ENCODE assay signal across 8 cellular contexts in genomic region chr1:231419738-231420298, GRCh38. TPM values are rescaled to one million over a fixed set of nuclear protein-coding genes. Genes with fewer than 3 reads are reported as not detected.
A peak's percentile ranks its signal among the peaks of the same experiment; 100 is the strongest.
DNase-seq lines count a peak whose midpoint lies in the region; ATAC-seq, FAIRE-seq and TF ChIP-seq lines count a peak whose summit lies in the region.

No MANE protein-coding gene starts in this region.

- in situ Hi-C loops in GM12878 (cut with MboI), result loop anchor here (5.0 kb wide), 1 partner anchor 107 kb away; the partner anchor contains the start of gene TSNAX

- peaks cover 72% of the 10 kb centered on the region for H3K79me2 ChIP-seq in GM12878 (ENCODE audit: control insufficient read depth, insufficient read depth, low read length)

- H3K27ac ChIP-seq in HUES48 (ENCODE audit: low read depth, low read length) (no peak overlapping the region), GM12878 (ENCODE audit: control insufficient read depth, insufficient read depth) (no peak overlapping the region)

- ATAC-seq in GM12878, result no peak
- no peak for ATAC-seq in HG03432 (IDR thresholded peaks at IDR 0.05; ENCODE audit: unreplicated experiment)
- ATAC-seq in HG02610 (IDR thresholded peaks at IDR 0.05; ENCODE audit: unreplicated experiment), result no peak

- under 1% methylated on average over 8 of the region's 8 CpGs for WGBS in GM12878 (ENCODE audit: insufficient coverage, insufficient replicate concordance, low lambda C conversion rate, missing lambda C conversion rate)

- no peaks in the 10 kb centered on the region for H3K27me3 Mint-ChIP-seq in mesothelial cell of epicardium (ENCODE audit: low read depth)

- POLR2A ChIA-PET in GM12878 (lab: Charles Lee), result interaction anchor here (0.8 to 1.4 kb wide), 4 partner anchors 9 to 110 kb away, joined by 3 to 5 read pairs (median 4); no protein-coding TSS in a partner anchor

- H3K36me3 Mint-ChIP-seq in mesothelial cell of epicardium, result no peaks in the 10 kb centered on the region

- peak overlapping the region; percentile 96 for H3K27ac Mint-ChIP-seq in mesothelial cell of epicardium

- no peak for TF ChIP-seq RAD21 in GM12878 (IDR thresholded peaks at IDR 0.05; ENCODE audit: insufficient read depth, low read depth, low read length)

- H3K9me3 Mint-ChIP-seq in mesothelial cell of epicardium, result no peaks in the 10 kb centered on the region

- SMC1A ChIA-PET in GM12878 (lab: Charles Lee; ENCODE audit: uncharacterized antibody, unreplicated experiment), result interaction anchor here (0.8 to 3.0 kb wide), 11 partner anchors 12 to 184 kb away, joined by 3 to 10 read pairs (median 4); no protein-coding TSS in a partner anchor

- no peaks in the 10 kb centered on the region for H3K9me3 ChIP-seq in HUES48 (ENCODE audit: control insufficient read depth, insufficient read depth, low read length)
- H3K9me3 ChIP-seq in GM12878 (replicated peaks; ENCODE audit: control insufficient read depth, insufficient read depth, low read length), result no peaks in the 10 kb centered on the region

- FAIRE-seq in GM12878 (lab: Jason Lieb, UNC), result no peak

- peak overlapping the region; percentile 78 for H3K4me2 ChIP-seq in GM12878 (ENCODE audit: control insufficient read depth, insufficient read depth)

- H3K4me3 Mint-ChIP-seq in mesothelial cell of epicardium, result peak overlapping the region; percentile 75

- peaks cover 12% of the 10 kb centered on the region; the same call in 1 of the 2 replicates for H3K4me1 ChIP-seq in HUES48 (ENCODE audit: control insufficient read depth, insufficient read depth, low read length)
- no peaks in the 10 kb centered on the region for H3K4me1 ChIP-seq in GM12878 (ENCODE audit: control insufficient read depth, insufficient read depth, low read length)

- peak; percentile 17 for DNase-seq in A172 (ENCODE audit: low spot score)
- DNase-seq in GM12878 (ENCODE audit: low read depth, low spot score), result no peak
- DNase-seq in mesothelial cell of epicardium (ENCODE audit: low spot score in 2 of 2, unreplicated experiment in 2 of 2), result no peak
- no peak for DNase-seq in NCI-H2171 (lab: John Stamatoyannopoulos, UW)
- no peak for DNase-seq in NCI-H2196 (lab: John Stamatoyannopoulos, UW; ENCODE audit: unreplicated experiment)

- TF ChIP-seq CTCF in GM12878 (IDR thresholded peaks at IDR 0.05 in 2 of 3, conservative IDR thresholded peaks at IDR 0.05 in 1 of 3; ENCODE audit: control insufficient read depth in 2 of 3, extremely low read depth in 1 of 3, insufficient read depth in 1 of 3, low read depth in 3 of 3, low read length in 3 of 3) (no peak), mesothelial cell of epicardium (IDR thresholded peaks at IDR 0.05; ENCODE audit: unreplicated experiment) (no peak)

- H3K9ac ChIP-seq in HUES48 (ENCODE audit: low read depth, low read length) (no peak overlapping the region), GM12878 (ENCODE audit: control insufficient read depth, insufficient read depth, low read length) (peak overlapping the region; percentile 75; the same call in 1 of the 2 replicates)

- H4K20me1 ChIP-seq in GM12878 (ENCODE audit: control insufficient read depth, insufficient read depth), result peaks cover 7% of the 10 kb centered on the region; the same call in 1 of the 2 replicates

- H3K4me3 ChIP-seq in HUES48 (ENCODE audit: low read depth, low read length) (peak overlapping the region; percentile 87), GM12878 (peak overlapping the region; percentile 92)

- RAD21 ChIA-PET in GM12878 (lab: Charles Lee; ENCODE audit: unreplicated experiment), result interaction anchor here (0.7 to 3.1 kb wide), 7 partner anchors 11 to 138 kb away, joined by 3 to 13 read pairs (median 4); partner anchors contain the start of genes EXOC8 and SPRTN

- TF ChIP-seq EP300 in GM12878 (IDR thresholded peaks at IDR 0.05; ENCODE audit: borderline replicate concordance in 1 of 2, control insufficient read depth in 1 of 2, low read depth in 2 of 2, low read length in 2 of 2), result no peak

- no peaks in the 10 kb centered on the region for H3K36me3 ChIP-seq in HUES48 (ENCODE audit: control insufficient read depth, insufficient read depth, low read length)
- peaks cover 0 to 2% of the 10 kb centered on the region in 2 experiments; a peak in 1 of 4 replicates for H3K36me3 ChIP-seq in GM12878 (ENCODE audit: control insufficient read depth in 2 of 2, insufficient read depth in 2 of 2, low read length in 1 of 2)

- no peak for TF ChIP-seq POLR2A in GM12878 (IDR thresholded peaks at IDR 0.05; ENCODE audit: low read depth, low read length)

- H3K27me3 ChIP-seq in HUES48 (ENCODE audit: control insufficient read depth, insufficient read depth, low read length) (peaks cover 63% of the 10 kb centered on the region), GM12878 (replicated peaks in 1 of 2; ENCODE audit: control insufficient read depth in 2 of 2, insufficient read depth in 2 of 2, low read length in 1 of 2) (no peaks in the 10 kb centered on the region; a peak in 1 of 4 replicates)

- intact Hi-C loops in GM12878 (cut with micrococcal nuclease; ENCODE audit: unreplicated experiment), result loop anchor here (5.0 kb wide), 3 partner anchors 63 to 172 kb away; no protein-coding TSS in a partner anchor

- no TSS peak for BruUV-seq in GM12878 (replicated peaks; lab: Mats Ljungman, UMichigan)

- peaks cover 51% of the 10 kb centered on the region for H3K4me1 Mint-ChIP-seq in mesothelial cell of epicardium

- H2AFZ ChIP-seq in GM12878 (ENCODE audit: control insufficient read depth, low read depth, low read length), result no peak overlapping the region

- CTCF ChIA-PET in GM12878 (lab: Yijun Ruan, JAX), result interaction anchor here (0.7 to 1.8 kb wide), 6 partner anchors 63 to 164 kb away, joined by 3 to 5 read pairs (median 4); no protein-coding TSS in a partner anchor

TF ChIP-seq in GM12878, 131 proteins besides CTCF, POLR2A, EP300 and RAD21:
- TF ChIP-seq YBX1 (IDR thresholded peaks at IDR 0.05) (no peak), RUNX3 (IDR thresholded peaks at IDR 0.05; ENCODE audit: low read length) (peak; percentile 54)
TF ChIP-seq in GM12878: peak in this region for 1.

RNA-seq across cellular contexts. Expression of gene EGLN1, which starts 2.3 kb away (rescaled TPM):
- total RNA-seq in A172 (2014; rRNA removed; shearing (Covaris generic)), result 43.6 and 57.8 TPM in 2 replicates
- total RNA-seq in GM12878 (2013; cell fraction: nucleolus; rRNA removed), result 35.9 and 39.7 TPM in 2 replicates
- total RNA-seq in GM12878 (2014; rRNA removed), result 7.9 and 9.9 TPM in 2 replicates
- total RNA-seq in GM12878 (2014; rRNA removed; fragmentation: Illumina TruSeq; extraction: Trizol), result 12.8 and 14.7 TPM in 2 replicates
- total RNA-seq in GM12878 (2021), result 9.2 and 10.5 TPM in 2 replicates
- polyA plus RNA-seq in GM12878 (2011; ENCODE audit: low read depth), result 10.1 TPM
- polyA plus RNA-seq in GM12878 (2011; rRNA removed), result 46.6 and 88.5 TPM in 2 replicates
- 11.0 and 14.0 TPM in 2 replicates for polyA plus RNA-seq in GM12878 (2011; cell fraction: cytosol; rRNA removed)
- 9.6 and 10.5 TPM in 2 replicates for polyA plus RNA-seq in GM12878 (2011; cell fraction: nucleus; rRNA removed)
- polyA plus RNA-seq in GM12878 (2012), result 24.3 and 32.6 TPM in 2 replicates
- 15.8 and 15.9 TPM in 2 replicates for polyA plus RNA-seq in GM12878 (2014; fragmentation: Illumina TruSeq; extraction: Trizol)
- 1 to 10 TPM; 2.4 to 3.0 TPM for polyA plus RNA-seq in GM12878 (2014; fragmentation: Nextera tagmentation; extraction: Ambion mirVana)
- 8.8 and 9.8 TPM in 2 replicates for polyA plus RNA-seq in GM12878 (2014; rRNA removed)
- 1 to 10 TPM; 3.1 to 8.6 TPM for polyA plus RNA-seq in GM12878 (2016; fragmentation: Nextera tagmentation; extraction: Ambion mirVana)
- polyA minus RNA-seq in GM12878 (2011; rRNA and poly(A)+ RNA removed), result 31.5 and 48.0 TPM in 2 replicates
- 12.8 and 18.7 TPM in 2 replicates for polyA minus RNA-seq in GM12878 (2011; cell fraction: cytosol; rRNA and poly(A)+ RNA removed)
- polyA minus RNA-seq in GM12878 (2011; cell fraction: nucleus; rRNA and poly(A)+ RNA removed), result 12.1 and 18.6 TPM in 2 replicates
- total RNA-seq in mesothelial cell of epicardium, result 32.5 to 34.4 TPM (median 33.6 TPM) in 3 replicates
